ENCODE assay signal across 23 cellular contexts in the genomic region with DNA sequence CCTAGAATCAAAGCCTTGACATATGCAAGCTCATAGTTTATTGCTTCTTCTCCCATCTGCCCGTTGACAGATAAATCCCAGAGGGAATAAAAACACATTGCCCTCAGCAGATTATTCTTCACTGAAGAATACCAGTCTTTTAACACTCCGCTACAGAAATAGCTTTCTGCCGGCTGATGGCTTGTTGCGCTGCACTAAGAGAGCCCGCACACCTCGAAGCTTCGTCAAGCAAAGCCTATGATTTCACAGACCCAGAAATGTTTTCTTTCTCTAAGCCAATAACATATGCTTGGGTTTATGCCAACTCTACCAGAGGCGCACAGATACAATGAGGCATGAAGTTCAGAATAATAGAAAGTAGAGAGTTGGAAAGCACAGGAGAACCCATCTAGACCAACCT.
"Had no signal": no experiment of that assay in that cellular context is flagged by ENCODE, and none has a peak within 500 bp of the region (broad histone marks: within the 10 kb centered on the region; RNA-seq: fewer than 3 reads in every experiment).

No MANE protein-coding gene starts in this region.

- H3K4me3 ChIP-seq: ascending aorta, colonic mucosa, dorsolateral prefrontal cortex, esophagus squamous epithelium, heart right ventricle, left lung, spleen, upper lobe of right lung had no signal

- H3K27me3 ChIP-seq: ascending aorta, colonic mucosa, esophagus squamous epithelium, left lung, upper lobe of right lung had no signal

- H3K27ac Mint-ChIP-seq: activated CD8-positive, alpha-beta T cell treated with anti-CD3 and anti-CD28 coated beads, Interleukin-2, amount 10 ng/mL, durations not matched to agents 7 days and 5 days; activated naive CD4-positive, alpha-beta T cell treated with anti-CD3 and anti-CD28 coated beads, Interleukin-2, amount 50 U/mL, for 72 hours; activated T-helper 17 cell treated with anti-CD3 and anti-CD28 coated beads, Interleukin-2, amount 50 U/mL, for 72 hours; effector memory CD8-positive, alpha-beta T cell; naive thymus-derived CD4-positive, alpha-beta T cell; progenitor cell of endocrine pancreas; T-cell; T-helper 2 cell treated with Interferon-gamma antibody and Interleukin-4, amounts not matched to agents 5 μg/mL and 100 μg/mL, for 36 hours had no signal

- H3K9me3 Mint-ChIP-seq: activated naive CD4-positive, alpha-beta T cell treated with anti-CD3 and anti-CD28 coated beads, Interleukin-2, amount 50 U/mL, for 72 hours; activated T-helper 17 cell treated with anti-CD3 and anti-CD28 coated beads, Interleukin-2, amount 50 U/mL, for 72 hours; effector memory CD8-positive, alpha-beta T cell; neural crest cell; T-helper 2 cell treated with Interferon-gamma antibody and Interleukin-4, amounts not matched to agents 5 μg/mL and 100 μg/mL, for 36 hours had no signal

- ATAC-seq: activated CD8-positive, alpha-beta T cell treated with anti-CD3 and anti-CD28 coated beads, Interleukin-2, amount 10 ng/mL, durations not matched to agents 7 days and 5 days; activated naive CD4-positive, alpha-beta T cell treated with anti-CD3 and anti-CD28 coated beads, Interleukin-2, amount 50 U/mL, for 72 hours; activated T-helper 17 cell treated with anti-CD3 and anti-CD28 coated beads, Interleukin-2, amount 50 U/mL, for 72 hours; effector memory CD8-positive, alpha-beta T cell; left lung; naive thymus-derived CD4-positive, alpha-beta T cell; T-cell; upper lobe of right lung had no signal

- H3K27ac ChIP-seq: ascending aorta, colonic mucosa, dorsolateral prefrontal cortex, heart right ventricle, left lung, spleen, upper lobe of right lung had no signal

- H3K4me1 ChIP-seq: ascending aorta, colonic mucosa, left lung, spleen, upper lobe of right lung had no signal

- H3K36me3 ChIP-seq: ascending aorta, colonic mucosa, esophagus squamous epithelium, heart right ventricle, left lung, spleen, upper lobe of right lung had no signal

- H3K4me1 Mint-ChIP-seq: activated T-helper 17 cell treated with anti-CD3 and anti-CD28 coated beads, Interleukin-2, amount 50 U/mL, for 72 hours; naive thymus-derived CD4-positive, alpha-beta T cell; T-cell had no signal

- DNase-seq: activated CD4-positive, alpha-beta T cell treated with anti-CD3 and anti-CD28 coated beads for 1 hour; activated CD4-positive, alpha-beta T cell treated with anti-CD3 and anti-CD28 coated beads, Interleukin-2, amount 50 U/mL, for 1 hour; activated CD8-positive, alpha-beta T cell treated with anti-CD3 and anti-CD28 coated beads, Interleukin-2, amount 10 ng/mL, durations not matched to agents 7 days and 5 days; activated T-cell treated with anti-CD3 and anti-CD28 coated beads, Interleukin-2, amount 50 U/mL, for 1 hour; colonic mucosa; dorsolateral prefrontal cortex; effector memory CD8-positive, alpha-beta T cell; esophagus squamous epithelium; heart right ventricle; kidney glomerular epithelial cell; left lung; naive thymus-derived CD4-positive, alpha-beta T cell; spleen; stimulated activated CD4-positive, alpha-beta T cell treated with anti-CD3 and anti-CD28 coated beads, Interleukin-4, amount 100 ng/mL, for 1 hour; stimulated activated naive CD4-positive, alpha-beta T cell treated with Interleukin-2 at 50 U/mL for 16 hours; T-cell; upper lobe of right lung had no signal

- H3K4me3 Mint-ChIP-seq: activated CD8-positive, alpha-beta T cell treated with anti-CD3 and anti-CD28 coated beads, Interleukin-2, amount 10 ng/mL, durations not matched to agents 7 days and 5 days; activated T-helper 17 cell treated with anti-CD3 and anti-CD28 coated beads, Interleukin-2, amount 50 U/mL, for 72 hours; effector memory CD8-positive, alpha-beta T cell; naive thymus-derived CD4-positive, alpha-beta T cell; neural crest cell; T-cell; T-helper 2 cell treated with Interferon-gamma antibody and Interleukin-4, amounts not matched to agents 5 μg/mL and 100 μg/mL, for 36 hours had no signal

- H3K9me3 ChIP-seq: ascending aorta, colonic mucosa, esophagus squamous epithelium, heart right ventricle, left lung, upper lobe of right lung had no signal

- H3K36me3 Mint-ChIP-seq: activated naive CD4-positive, alpha-beta T cell treated with anti-CD3 and anti-CD28 coated beads, Interleukin-2, amount 50 U/mL, for 72 hours; naive thymus-derived CD4-positive, alpha-beta T cell; T-cell had no signal
